In genomic region chr1:71080782-71081696, GRCh38 we compare ENCODE assay signal across 1 cellular context.
TF ChIP-seq lines count a peak whose summit lies in the region.

Gene ZRANB2 (minus strand): TSS chr1:71081035. CDS start chr1:71080995, 40 bp downstream.

TF ChIP-seq in K562, 482 proteins besides CTCF, POLR2A, EP300 and RAD21 (continued from another document and continues in another):
- no peak for TF ChIP-seq BRF1 (IDR thresholded peaks at IDR 0.05; ENCODE audit: borderline replicate concordance, extremely low read depth, insufficient read length)
- TF ChIP-seq ZNF764 (CRISPR knock-in tag; IDR thresholded peaks at IDR 0.05; ENCODE audit: low read depth), result no peak
- 0 out of 2 replicates have a peak, but pooled peaks have one; percentile 18 for TF ChIP-seq ZBTB7A (IDR thresholded peaks at IDR 0.05; ENCODE audit: borderline replicate concordance, control insufficient read depth, low read depth, low read length)
- TF ChIP-seq HINFP (tag; conservative IDR thresholded peaks at IDR 0.05; ENCODE audit: low read depth), result no peak
- TF ChIP-seq PML (IDR thresholded peaks at IDR 0.05; ENCODE audit: low read length), result peak; percentile 79
- peak; percentile 87 for TF ChIP-seq TAF7 (tag; IDR thresholded peaks at IDR 0.05)
- TF ChIP-seq USF1 (CRISPR knock-in tag; IDR thresholded peaks at IDR 0.05), result no peak
- no peak for TF ChIP-seq ZNF655 (CRISPR knock-in tag; IDR thresholded peaks at IDR 0.05)
- TF ChIP-seq ESRRA (IDR thresholded peaks at IDR 0.05; ENCODE audit: borderline replicate concordance, low read depth), result 0 out of 2 replicates have a peak, but pooled peaks have one; percentile 21
- TF ChIP-seq PHF21A (IDR thresholded peaks at IDR 0.05; ENCODE audit: borderline replicate concordance, low read depth), result no peak
- TF ChIP-seq GTF2E2 (tag; IDR thresholded peaks at IDR 0.05), result peak; percentile 97
- TF ChIP-seq ETS2 (tag; IDR thresholded peaks at IDR 0.05; ENCODE audit: borderline replicate concordance, poor library complexity, severe bottlenecking), result no peak
- TF ChIP-seq CBX3 (IDR thresholded peaks at IDR 0.05; ENCODE audit: borderline replicate concordance in 1 of 2, low read length in 2 of 2), result peak in 1 of 2 experiments; percentile 80; a peak in 2 of 3 replicates
- TF ChIP-seq RERE (CRISPR knock-in tag; IDR thresholded peaks at IDR 0.05; ENCODE audit: borderline replicate concordance), result no peak
- TF ChIP-seq NCOA6 (IDR thresholded peaks at IDR 0.05), result no peak
- TF ChIP-seq E4F1 (CRISPR knock-in tag; IDR thresholded peaks at IDR 0.05; ENCODE audit: borderline replicate concordance), result no peak
- no peak for TF ChIP-seq TCF7L2 (IDR thresholded peaks at IDR 0.05; ENCODE audit: low read depth, low read length)
- TF ChIP-seq BCOR (IDR thresholded peaks at IDR 0.05), result no peak
- peak in 1 of 2 experiments; percentile 63; a peak in 2 of 4 replicates for TF ChIP-seq ARNT (IDR thresholded peaks at IDR 0.05)
- peak; percentile 66 for TF ChIP-seq KDM5B (IDR thresholded peaks at IDR 0.05; ENCODE audit: insufficient replicate concordance, low read depth, low read length)
- no peak for TF ChIP-seq ZNF311 (CRISPR knock-in tag; IDR thresholded peaks at IDR 0.05)
- TF ChIP-seq KAT7 (CRISPR knock-in tag; IDR thresholded peaks at IDR 0.05; ENCODE audit: borderline replicate concordance), result no peak; the same call in 1 of the 2 replicates
- TF ChIP-seq UBTF (IDR thresholded peaks at IDR 0.05; ENCODE audit: borderline replicate concordance in 1 of 2, low read depth in 2 of 2, low read length in 2 of 2), result no peak
- no peak for TF ChIP-seq TRIM25 (IDR thresholded peaks at IDR 0.05; ENCODE audit: borderline replicate concordance)
- TF ChIP-seq XRCC5 (IDR thresholded peaks at IDR 0.05; ENCODE audit: low read depth, low read length), result peak; percentile 69; the same call in 1 of the 2 replicates
- TF ChIP-seq FOS (IDR thresholded peaks at IDR 0.05; ENCODE audit: extremely low read depth, insufficient read length), result no peak
- peak; percentile 98 for TF ChIP-seq EP400 (IDR thresholded peaks at IDR 0.05)
- peak in 1 of 2 experiments; percentile 74; a peak in 2 of 4 replicates for TF ChIP-seq ZNF318 (IDR thresholded peaks at IDR 0.05; ENCODE audit: borderline replicate concordance in 1 of 2, low read depth in 1 of 2)
- no peak for TF ChIP-seq MIER1 (IDR thresholded peaks at IDR 0.05; ENCODE audit: low read depth)
- TF ChIP-seq PTTG1 (tag; IDR thresholded peaks at IDR 0.05; ENCODE audit: low read depth), result no peak
- no peak for TF ChIP-seq KDM2B (CRISPR knock-in tag; IDR thresholded peaks at IDR 0.05)
